ENCODE assay signal across 8 cellular contexts in the genomic region with DNA sequence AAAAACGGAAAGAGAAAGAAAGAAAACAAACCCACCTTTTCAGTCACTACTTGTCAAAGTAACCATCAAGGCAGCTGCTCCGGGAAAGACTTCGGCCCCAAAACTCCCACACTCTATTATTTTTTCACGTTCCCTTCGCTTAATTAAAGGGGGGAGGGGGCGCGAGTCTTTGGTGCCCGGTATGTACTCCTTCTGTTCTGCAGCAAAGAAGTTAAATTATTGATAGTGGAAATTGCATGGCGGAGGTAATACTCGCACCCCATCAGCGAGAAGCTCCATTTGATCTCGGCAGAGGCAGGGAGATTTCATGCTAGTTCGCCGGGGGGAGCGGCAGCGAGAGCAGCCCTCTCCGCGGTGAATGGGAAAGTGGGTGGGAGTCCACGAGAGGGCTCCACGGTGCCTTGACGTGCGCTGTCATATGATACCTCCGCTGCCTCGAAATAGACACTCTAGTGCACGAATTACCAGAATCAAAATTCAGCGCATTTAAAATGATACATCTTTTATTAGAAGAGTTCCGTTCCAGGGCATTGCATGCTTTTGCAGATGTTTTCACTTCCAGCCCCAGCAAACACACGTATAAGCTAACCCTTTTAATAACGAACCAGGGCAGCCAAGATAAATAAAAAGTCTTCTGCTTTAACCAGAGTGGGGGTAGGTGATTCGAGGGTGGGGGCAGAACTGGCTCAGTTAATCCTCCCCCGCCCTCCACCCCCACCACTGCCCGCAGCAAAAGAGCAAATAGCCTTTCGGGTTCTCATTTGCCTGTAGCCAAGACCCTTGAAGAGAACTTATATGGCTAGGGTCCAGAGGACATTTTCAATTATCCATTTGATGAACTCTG. TPM values are rescaled to one million over a fixed set of nuclear protein-coding genes. Genes with fewer than 3 reads are reported as not detected.
DNase-seq lines count a peak whose midpoint lies in the region; ATAC-seq and TF ChIP-seq lines count a peak whose summit lies in the region.

No MANE protein-coding gene starts in this region.

- no TSS peak for BruUV-seq in HCT116 (replicated peaks; lab: Mats Ljungman, UMichigan)

- DNase-seq in DMS153 treated with DMSO at 0.1 percent for 48 hours (lab: John Stamatoyannopoulos, UW; ENCODE audit: unreplicated experiment) (peak; percentile 29), DMS153 (lab: John Stamatoyannopoulos, UW) (no peak), HCT116 (ENCODE audit: low read depth, low spot score) (no peak), RWPE1 (ENCODE audit: low spot score) (peak; percentile 29), myocyte (ENCODE audit: low read depth) (peak; percentile 67), KG1 (lab: John Stamatoyannopoulos, UW) (no peak), CD1c-positive myeloid dendritic cell (ENCODE audit: extremely low spot score) (no peak)

- H3K79me2 ChIP-seq in HCT116 (ENCODE audit: insufficient read depth, low read length): peaks cover 48% of the 10 kb centered on the region

- RAD21 ChIA-PET in HCT116 (lab: Charles Lee; ENCODE audit: low non-redundant PET in 1 of 2, low total read pairs in 2 of 2, uncharacterized antibody in 2 of 2, unreplicated experiment in 2 of 2): interaction anchor here in 1 of 2 experiments (0.7 to 3.1 kb wide), 4 partner anchors 16 to 1458 kb away, joined by 3 to 24 read pairs (median 8); no protein-coding TSS in a partner anchor

- ATAC-seq in HCT116: peak; percentile 52

- POLR2A ChIA-PET in HCT116 (lab: Charles Lee) (interaction anchor here (1.0 to 2.5 kb wide), 5 partner anchors 137 to 1001 kb away, joined by 3 to 9 read pairs (median 5); a partner anchor contains a TSS), RWPE1 (lab: Yijun Ruan, JAX; ENCODE audit: low non-redundant PET) (no interaction called here)

- H4K20me1 ChIP-seq in HCT116 (ENCODE audit: insufficient read depth): peaks cover 4% of the 10 kb centered on the region; the same call in 1 of the 2 replicates

- TF ChIP-seq RAD21 in HCT116 (IDR thresholded peaks at IDR 0.05; ENCODE audit: low read depth): peak; percentile 48

- H3K4me1 ChIP-seq in HCT116 (ENCODE audit: control insufficient read depth in 1 of 2, insufficient read depth in 2 of 2, low read length in 2 of 2) (peaks cover 39 to 54% of the 10 kb centered on the region in 2 experiments), endocrine pancreas (ENCODE audit: control insufficient read depth, insufficient read depth, low read length) (no peaks in the 10 kb centered on the region)

- TF ChIP-seq POLR2A in HCT116 (IDR thresholded peaks at IDR 0.05; ENCODE audit: borderline replicate concordance, extremely low read depth, insufficient read depth, insufficient read length): no peak

- intact Hi-C loops in HCT116 (cut with micrococcal nuclease): loop anchor here (1.0 kb wide), 1 partner anchor 407 kb away; a partner anchor contains a TSS

- H3K9me3 ChIP-seq in HCT116 (ENCODE audit: control insufficient read depth in 1 of 2, insufficient read depth in 1 of 2, low read depth in 1 of 2, low read length in 2 of 2) (no peaks in the 10 kb centered on the region), endocrine pancreas (ENCODE audit: control insufficient read depth, low read length) (no peaks in the 10 kb centered on the region)

- H3K36me3 ChIP-seq in HCT116 (ENCODE audit: control insufficient read depth in 1 of 2, insufficient read depth in 2 of 2, low read length in 2 of 2): 0 out of 4 replicates have a peak, but pooled peaks cover 0 to 2% of the 10 kb centered on the region in 2 experiments
- no peaks in the 10 kb centered on the region for H3K36me3 ChIP-seq in endocrine pancreas (ENCODE audit: control insufficient read depth, insufficient read depth, low read length)

- H3K27me3 ChIP-seq in HCT116 (ENCODE audit: insufficient read depth, low read length) (no peaks in the 10 kb centered on the region), endocrine pancreas (ENCODE audit: control insufficient read depth, insufficient read depth, low read length) (peaks cover 5% of the 10 kb centered on the region)

- TF ChIP-seq CTCF in HCT116 (IDR thresholded peaks at IDR 0.05 in 2 of 3, conservative IDR thresholded peaks at IDR 0.05 in 1 of 3; ENCODE audit: borderline replicate concordance in 1 of 3, insufficient read depth in 1 of 3, low read depth in 2 of 3, low read length in 2 of 3): peak; percentile 15 to 38 (median 28); a peak in 2 of 6 replicates
- peak; percentile 39 for TF ChIP-seq CTCF in RWPE1 (conservative IDR thresholded peaks at IDR 0.05; ENCODE audit: low read depth)

- CTCF ChIA-PET in HCT116 (lab: Charles Lee): interaction anchor here (0.8 to 5.0 kb wide), 8 partner anchors 16 to 1633 kb away, joined by 3 to 69 read pairs (median 32); no protein-coding TSS in a partner anchor
- CTCF ChIA-PET in RWPE1 (lab: Yijun Ruan, JAX): interaction anchor here (0.6 to 3.2 kb wide), 7 partner anchors 85 to 1627 kb away, joined by 3 to 21 read pairs (median 4); a partner anchor contains a TSS

- peak overlapping the region; percentile 94 for H2AFZ ChIP-seq in HCT116 (ENCODE audit: low read depth, low read length, poor library complexity, severe bottlenecking)

- H3K9ac ChIP-seq in HCT116 (ENCODE audit: low read length) (peak overlapping the region; percentile 77), endocrine pancreas (ENCODE audit: control insufficient read depth, insufficient read depth, low read length) (no peak overlapping the region)

- H3K4me2 ChIP-seq in HCT116 (ENCODE audit: low read length): peak overlapping the region; percentile 93

- H3K4me3 ChIP-seq in HCT116 (replicated peaks in 1 of 2; ENCODE audit: low read depth in 1 of 2, low read length in 2 of 2) (peak overlapping the region; percentile 69 to 86), endocrine pancreas (ENCODE audit: control insufficient read depth, insufficient read depth, low read length) (peak overlapping the region; percentile 36)

- H3K27ac ChIP-seq in HCT116 (ENCODE audit: low read depth, low read length) (peak overlapping the region; percentile 89), RWPE1 (no peak overlapping the region)

- no peaks in the 10 kb centered on the region for H3K9me2 ChIP-seq in HCT116 (ENCODE audit: insufficient read depth)

TF ChIP-seq in HCT116, 20 proteins besides CTCF, POLR2A, EP300 and RAD21 (continues in another document):
- TF ChIP-seq POLR2AphosphoS5 (IDR thresholded peaks at IDR 0.05; ENCODE audit: low read depth, low read length) (0 out of 2 replicates have a peak, but pooled peaks have one; percentile 12), FOSL1 (IDR thresholded peaks at IDR 0.05; ENCODE audit: low read depth) (no peak), YY1 (IDR thresholded peaks at IDR 0.05; ENCODE audit: extremely low read depth, insufficient replicate concordance, low read depth, low read length) (no peak), SRF (IDR thresholded peaks at IDR 0.05; ENCODE audit: low read depth) (no peak), TCF7L2 (IDR thresholded peaks at IDR 0.05; ENCODE audit: borderline replicate concordance, extremely low read depth, insufficient read depth, insufficient read length) (no peak), SP1 (IDR thresholded peaks at IDR 0.05; ENCODE audit: low read depth) (no peak), ZNF274 (IDR thresholded peaks at IDR 0.05; ENCODE audit: low read depth, low read length) (no peak), EGR1 (IDR thresholded peaks at IDR 0.05; ENCODE audit: low read depth) (no peak), JUND (IDR thresholded peaks at IDR 0.05) (no peak), ELF1 (IDR thresholded peaks at IDR 0.05; ENCODE audit: borderline replicate concordance, low read depth) (no peak), CBX3 (IDR thresholded peaks at IDR 0.05; ENCODE audit: low read depth) (peak; percentile 34; the same call in 1 of the 2 replicates), ZFX (IDR thresholded peaks at IDR 0.05) (no peak), EZH2phosphoT487 (IDR thresholded peaks at IDR 0.05; ENCODE audit: borderline replicate concordance) (no peak), CEBPB (IDR thresholded peaks at IDR 0.05; ENCODE audit: low read depth) (no peak), SIN3A (IDR thresholded peaks at IDR 0.05; ENCODE audit: low read depth) (no peak; the same call in 1 of the 2 replicates)
- TF ChIP-seq, protein P1, sequence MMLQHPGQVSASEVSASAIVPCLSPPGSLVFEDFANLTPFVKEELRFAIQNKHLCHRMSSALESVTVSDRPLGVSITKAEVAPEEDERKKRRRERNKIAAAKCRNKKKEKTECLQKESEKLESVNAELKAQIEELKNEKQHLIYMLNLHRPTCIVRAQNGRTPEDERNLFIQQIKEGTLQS (IDR thresholded peaks at IDR 0.05): no peak
- TF ChIP-seq, protein P2, sequence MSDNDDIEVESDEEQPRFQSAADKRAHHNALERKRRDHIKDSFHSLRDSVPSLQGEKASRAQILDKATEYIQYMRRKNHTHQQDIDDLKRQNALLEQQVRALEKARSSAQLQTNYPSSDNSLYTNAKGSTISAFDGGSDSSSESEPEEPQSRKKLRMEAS (IDR thresholded peaks at IDR 0.05): peak; percentile 16; the same call in 1 of the 2 replicates
- TF ChIP-seq, protein P3, sequence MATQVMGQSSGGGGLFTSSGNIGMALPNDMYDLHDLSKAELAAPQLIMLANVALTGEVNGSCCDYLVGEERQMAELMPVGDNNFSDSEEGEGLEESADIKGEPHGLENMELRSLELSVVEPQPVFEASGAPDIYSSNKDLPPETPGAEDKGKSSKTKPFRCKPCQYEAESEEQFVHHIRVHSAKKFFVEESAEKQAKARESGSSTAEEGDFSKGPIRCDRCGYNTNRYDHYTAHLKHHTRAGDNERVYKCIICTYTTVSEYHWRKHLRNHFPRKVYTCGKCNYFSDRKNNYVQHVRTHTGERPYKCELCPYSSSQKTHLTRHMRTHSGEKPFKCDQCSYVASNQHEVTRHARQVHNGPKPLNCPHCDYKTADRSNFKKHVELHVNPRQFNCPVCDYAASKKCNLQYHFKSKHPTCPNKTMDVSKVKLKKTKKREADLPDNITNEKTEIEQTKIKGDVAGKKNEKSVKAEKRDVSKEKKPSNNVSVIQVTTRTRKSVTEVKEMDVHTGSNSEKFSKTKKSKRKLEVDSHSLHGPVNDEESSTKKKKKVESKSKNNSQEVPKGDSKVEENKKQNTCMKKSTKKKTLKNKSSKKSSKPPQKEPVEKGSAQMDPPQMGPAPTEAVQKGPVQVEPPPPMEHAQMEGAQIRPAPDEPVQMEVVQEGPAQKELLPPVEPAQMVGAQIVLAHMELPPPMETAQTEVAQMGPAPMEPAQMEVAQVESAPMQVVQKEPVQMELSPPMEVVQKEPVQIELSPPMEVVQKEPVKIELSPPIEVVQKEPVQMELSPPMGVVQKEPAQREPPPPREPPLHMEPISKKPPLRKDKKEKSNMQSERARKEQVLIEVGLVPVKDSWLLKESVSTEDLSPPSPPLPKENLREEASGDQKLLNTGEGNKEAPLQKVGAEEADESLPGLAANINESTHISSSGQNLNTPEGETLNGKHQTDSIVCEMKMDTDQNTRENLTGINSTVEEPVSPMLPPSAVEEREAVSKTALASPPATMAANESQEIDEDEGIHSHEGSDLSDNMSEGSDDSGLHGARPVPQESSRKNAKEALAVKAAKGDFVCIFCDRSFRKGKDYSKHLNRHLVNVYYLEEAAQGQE (IDR thresholded peaks at IDR 0.05; ENCODE audit: low read depth): no peak

RNA-seq across cellular contexts. Expression of a gene that starts 1.2 kb away (rescaled TPM):
- total RNA-seq in HCT116 (2021; ENCODE audit: unreplicated experiment): 22.0 TPM
- 3.9 and 5.0 TPM in 2 replicates for polyA plus RNA-seq in HCT116 (2012)
- total RNA-seq in myocyte: 2.8 and 4.5 TPM in 2 replicates
- 3.0 TPM for polyA plus RNA-seq in myocyte (2012)

Comparison
In these comparisons a context has a peak if more than half of its experiments do, and no peak if none do; other contexts are left out.
1. DNase-seq: peak in DMS153 treated with DMSO at 0.1 percent for 48 hours (single experiment), RWPE1 (single experiment) and myocyte (single experiment); none in DMS153 (single experiment), HCT116 (single experiment), KG1 (single experiment) and CD1c-positive myeloid dendritic cell (single experiment).